17 cellular contexts compared by ENCODE assay signal in the genomic region with DNA sequence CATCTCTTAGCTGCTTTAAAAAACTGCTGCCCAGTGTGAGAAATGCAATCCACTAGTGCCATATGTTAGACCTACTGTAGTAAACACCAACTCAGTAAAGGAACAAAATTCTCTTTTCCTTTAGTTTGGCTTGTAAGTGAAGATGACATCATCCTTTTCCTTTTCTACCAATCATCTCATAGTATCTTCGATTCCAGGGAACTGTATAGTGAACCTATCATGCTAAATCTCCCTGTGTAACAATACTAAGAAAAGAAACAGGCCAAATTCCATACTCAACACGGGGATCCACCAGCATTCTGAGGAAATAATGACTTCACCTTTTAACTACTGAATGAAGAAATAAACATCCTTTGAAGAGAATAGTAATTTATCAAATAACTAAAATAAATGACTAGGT.
A peak's percentile ranks its signal among the peaks of the same experiment; 100 is the strongest.
DNase-seq lines count a peak whose midpoint lies in the region; ATAC-seq, FAIRE-seq and TF ChIP-seq lines count a peak whose summit lies in the region.
"Had no signal": no experiment of that assay in that cellular context is flagged by ENCODE, and none has a peak within 500 bp of the region (broad histone marks: within the 10 kb centered on the region; RNA-seq: fewer than 3 reads in every experiment).

No MANE protein-coding gene starts in this region.

- DNase-seq in activated CD4-positive, alpha-beta T cell treated with anti-CD3 and anti-CD28 coated beads for 36 hours: no peak
- no peak for DNase-seq in activated CD4-positive, alpha-beta T cell treated with anti-CD3 and anti-CD28 coated beads for 4 hours
- DNase-seq in H54 (ENCODE audit: insufficient read length, low spot score) (no peak), Calu3 (no peak), NCI-H82 (lab: John Stamatoyannopoulos, UW) (no peak), NCI-H774 (lab: John Stamatoyannopoulos, UW) (no peak)
- DNase-seq in activated naive CD8-positive, alpha-beta T cell treated with anti-CD3 and anti-CD28 coated beads for 36 hours: no peak
- no peak for DNase-seq in naive thymus-derived CD8-positive, alpha-beta T cell
- DNase-seq: brain microvascular endothelial cell; COR-L47; effector memory CD8-positive, alpha-beta T cell; foreskin melanocyte; HCEC 1CT; MG63; NCI-H2081 treated with DMSO at 0.1 percent for 48 hours; stimulated activated naive CD8-positive, alpha-beta T cell treated with anti-CD3 and anti-CD28 coated beads, Interleukin-15, Interleukin-2, amounts not matched to agents 100 U/mL and 50 U/mL, for 24 hours had no signal

- POLR2A ChIA-PET in activated CD4-positive, alpha-beta T cell treated with anti-CD3 and anti-CD28 coated beads for 36 hours (lab: Charles Lee): no interaction called here
- POLR2A ChIA-PET in naive thymus-derived CD8-positive, alpha-beta T cell (lab: Charles Lee): interaction anchor here (0.5 to 2.0 kb wide), 3 partner anchors 8 to 249 kb away, joined by 3 to 6 read pairs (median 3); no protein-coding TSS in a partner anchor

- FAIRE-seq in H54 (lab: Jason Lieb, UNC): peak; percentile 84

- CTCF ChIA-PET in activated CD4-positive, alpha-beta T cell treated with anti-CD3 and anti-CD28 coated beads for 36 hours (lab: Charles Lee): interaction anchor here (1.0 kb wide), 1 partner anchor 157 kb away, joined by 3 read pairs; no protein-coding TSS in a partner anchor
- CTCF ChIA-PET in Calu3 (lab: Charles Lee): interaction anchor here (0.6 kb wide), 1 partner anchor 11 kb away, joined by 7 read pairs; no protein-coding TSS in a partner anchor

- no peak for ATAC-seq in activated CD4-positive, alpha-beta T cell treated with anti-CD3 and anti-CD28 coated beads for 36 hours
- ATAC-seq in naive thymus-derived CD8-positive, alpha-beta T cell: no peak
- ATAC-seq: effector memory CD8-positive, alpha-beta T cell; stimulated activated naive CD8-positive, alpha-beta T cell treated with anti-CD3 and anti-CD28 coated beads, Interleukin-15, Interleukin-2, amounts not matched to agents 100 U/mL and 50 U/mL, for 24 hours had no signal

- TF ChIP-seq POLR2A in H54 (IDR thresholded peaks at IDR 0.05; ENCODE audit: low read depth, low read length): no peak

- H3K4me3 Mint-ChIP-seq in activated CD4-positive, alpha-beta T cell treated with anti-CD3 and anti-CD28 coated beads for 36 hours: no peak overlapping the region
- no peak overlapping the region for H3K4me3 Mint-ChIP-seq in activated naive CD8-positive, alpha-beta T cell treated with anti-CD3 and anti-CD28 coated beads for 36 hours
- peak overlapping the region in 7 of 10 donors; percentile 40 to 70 (median 51) for H3K4me3 Mint-ChIP-seq in naive thymus-derived CD8-positive, alpha-beta T cell
- H3K4me3 Mint-ChIP-seq in Calu3 (ENCODE audit: low read depth, unreplicated experiment): no peak overlapping the region
- H3K4me3 Mint-ChIP-seq: activated T-helper 1 cell treated with anti-CD3 and anti-CD28 coated beads, Interleukin-12 subunit alpha, Interleukin-12 subunit beta, Interleukin-2, Interleukin-4 antibody, amounts not matched to agents 30 ng/mL and 10 ng/mL and 1 ng/mL, durations not matched to agents 14 hours and 24 hours and 36 hours; effector memory CD8-positive, alpha-beta T cell had no signal

- H3K9me3 Mint-ChIP-seq in activated CD4-positive, alpha-beta T cell treated with anti-CD3 and anti-CD28 coated beads for 36 hours (ENCODE audit: low read depth): no peaks in the 10 kb centered on the region
- no peaks in the 10 kb centered on the region for H3K9me3 Mint-ChIP-seq in activated naive CD8-positive, alpha-beta T cell treated with anti-CD3 and anti-CD28 coated beads for 36 hours
- no peaks in the 10 kb centered on the region for H3K9me3 Mint-ChIP-seq in naive thymus-derived CD8-positive, alpha-beta T cell
- no peaks in the 10 kb centered on the region for H3K9me3 Mint-ChIP-seq in Calu3 (ENCODE audit: low read depth, unreplicated experiment)
- H3K9me3 Mint-ChIP-seq: activated T-helper 1 cell treated with anti-CD3 and anti-CD28 coated beads, Interleukin-12 subunit alpha, Interleukin-12 subunit beta, Interleukin-2, Interleukin-4 antibody, amounts not matched to agents 30 ng/mL and 10 ng/mL and 1 ng/mL, durations not matched to agents 14 hours and 24 hours and 36 hours; effector memory CD8-positive, alpha-beta T cell had no signal

- no peak for TF ChIP-seq CTCF in Calu3 (IDR thresholded peaks at IDR 0.05; ENCODE audit: unreplicated experiment)

- BruUV-seq in Calu3 (replicated peaks; lab: Mats Ljungman, UMichigan): no TSS peak

- intact Hi-C loops in activated CD4-positive, alpha-beta T cell treated with anti-CD3 and anti-CD28 coated beads for 36 hours (cut with DNase I, micrococcal nuclease): loop anchor here (5.0 to 10.0 kb wide), 7 partner anchors 50 to 890 kb away; a partner anchor contains a TSS
- intact Hi-C loops in Calu3 (cut with micrococcal nuclease; ENCODE audit: unreplicated experiment): no loop called here

- H3K36me3 Mint-ChIP-seq in activated CD4-positive, alpha-beta T cell treated with anti-CD3 and anti-CD28 coated beads for 36 hours (ENCODE audit: low read depth): peaks cover 31% of the 10 kb centered on the region
- peaks cover 27% of the 10 kb centered on the region for H3K36me3 Mint-ChIP-seq in activated naive CD8-positive, alpha-beta T cell treated with anti-CD3 and anti-CD28 coated beads for 36 hours
- H3K36me3 Mint-ChIP-seq in naive thymus-derived CD8-positive, alpha-beta T cell: peaks cover 0 to 23% (median 3%) of the 10 kb centered on the region in 3 donors
- H3K36me3 Mint-ChIP-seq in Calu3 (ENCODE audit: insufficient read depth, unreplicated experiment): no peaks in the 10 kb centered on the region

- H3K4me1 Mint-ChIP-seq in activated CD4-positive, alpha-beta T cell treated with anti-CD3 and anti-CD28 coated beads for 36 hours: peaks cover 83% of the 10 kb centered on the region
- H3K4me1 Mint-ChIP-seq in activated naive CD8-positive, alpha-beta T cell treated with anti-CD3 and anti-CD28 coated beads for 36 hours: peaks cover 74% of the 10 kb centered on the region
- H3K4me1 Mint-ChIP-seq in naive thymus-derived CD8-positive, alpha-beta T cell: peaks cover 36 to 93% (median 79%) of the 10 kb centered on the region in 4 donors
- no peaks in the 10 kb centered on the region for H3K4me1 Mint-ChIP-seq in Calu3 (ENCODE audit: low read depth, unreplicated experiment)

- H3K27ac Mint-ChIP-seq in activated CD4-positive, alpha-beta T cell treated with anti-CD3 and anti-CD28 coated beads for 36 hours: peak overlapping the region; percentile 78
- peak overlapping the region; percentile 74 for H3K27ac Mint-ChIP-seq in activated naive CD8-positive, alpha-beta T cell treated with anti-CD3 and anti-CD28 coated beads for 36 hours
- peak overlapping the region in 8 of 10 donors; percentile 15 to 93 (median 64) for H3K27ac Mint-ChIP-seq in naive thymus-derived CD8-positive, alpha-beta T cell
- no peak overlapping the region for H3K27ac Mint-ChIP-seq in Calu3 (ENCODE audit: unreplicated experiment)
- H3K27ac Mint-ChIP-seq: activated T-helper 1 cell treated with anti-CD3 and anti-CD28 coated beads, Interleukin-12 subunit alpha, Interleukin-12 subunit beta, Interleukin-2, Interleukin-4 antibody, amounts not matched to agents 30 ng/mL and 10 ng/mL and 1 ng/mL, durations not matched to agents 14 hours and 24 hours and 36 hours had no signal

- H3K27me3 Mint-ChIP-seq in activated CD4-positive, alpha-beta T cell treated with anti-CD3 and anti-CD28 coated beads for 36 hours: no peaks in the 10 kb centered on the region
- H3K27me3 Mint-ChIP-seq in activated naive CD8-positive, alpha-beta T cell treated with anti-CD3 and anti-CD28 coated beads for 36 hours: no peaks in the 10 kb centered on the region
- no peaks in the 10 kb centered on the region for H3K27me3 Mint-ChIP-seq in naive thymus-derived CD8-positive, alpha-beta T cell
- no peaks in the 10 kb centered on the region for H3K27me3 Mint-ChIP-seq in Calu3 (ENCODE audit: unreplicated experiment)
- H3K27me3 Mint-ChIP-seq: effector memory CD8-positive, alpha-beta T cell had no signal

Comparison
In these comparisons a context has a peak if more than half of its experiments do, and no peak if none do; other contexts are left out.
1. H3K4me3 Mint-ChIP-seq: peak in naive thymus-derived CD8-positive, alpha-beta T cell (7 of 10); none in activated CD4-positive, alpha-beta T cell treated with anti-CD3 and anti-CD28 coated beads for 36 hours (single experiment), activated naive CD8-positive, alpha-beta T cell treated with anti-CD3 and anti-CD28 coated beads for 36 hours (single experiment) and Calu3 (single experiment).